12 cellular contexts compared by ENCODE assay signal in the genomic region with DNA sequence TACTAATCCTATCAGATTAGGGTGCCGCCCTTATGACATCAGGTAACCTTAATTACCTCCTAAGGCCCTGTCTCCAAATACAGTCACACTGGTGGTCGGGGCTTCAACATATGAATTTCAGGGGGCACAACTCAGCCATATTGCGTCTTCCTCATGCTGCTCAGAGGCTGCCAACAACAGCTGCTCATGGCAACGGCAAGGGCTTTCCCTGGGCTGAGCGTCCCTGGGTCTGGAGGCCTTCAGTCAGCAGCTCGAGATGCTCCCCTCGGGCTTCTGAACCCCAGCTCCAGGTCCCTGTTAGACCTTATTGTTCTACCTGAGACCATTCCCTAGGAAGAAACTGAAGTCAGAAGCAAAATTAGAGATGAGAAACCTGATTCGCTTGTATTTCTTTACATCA.
DNase-seq lines count a peak whose midpoint lies in the region; ATAC-seq and TF ChIP-seq lines count a peak whose summit lies in the region.
"Had no signal": no experiment of that assay in that cellular context is flagged by ENCODE, and none has a peak within 500 bp of the region (broad histone marks: within the 10 kb centered on the region; RNA-seq: fewer than 3 reads in every experiment).

No MANE protein-coding gene starts in this region.

- H3K56ac ChIP-seq in H9 (ENCODE audit: insufficient read length, low read depth, low read length): no peak overlapping the region

- H4K20me1 ChIP-seq in H9 (ENCODE audit: control insufficient read depth, insufficient read depth, insufficient read length): no peaks in the 10 kb centered on the region
- H4K20me1 ChIP-seq in SK-N-SH (ENCODE audit: insufficient read depth): no peaks in the 10 kb centered on the region

- no peak for TF ChIP-seq EP300 in sigmoid colon (IDR thresholded peaks at IDR 0.05)
- TF ChIP-seq EP300 in SK-N-SH (IDR thresholded peaks at IDR 0.05; ENCODE audit: borderline replicate concordance in 1 of 2, low read depth in 1 of 2, low read length in 1 of 2): no peak

- H3K79me2 ChIP-seq in H9 (ENCODE audit: insufficient read depth, low read length) (no peaks in the 10 kb centered on the region), SK-N-SH (ENCODE audit: insufficient read depth) (no peaks in the 10 kb centered on the region)

- no peaks in the 10 kb centered on the region for H3K36me3 ChIP-seq in sigmoid colon
- H3K36me3 ChIP-seq in SK-N-SH (replicated peaks in 1 of 2; ENCODE audit: control insufficient read depth in 1 of 2, insufficient read depth in 2 of 2, low read length in 1 of 2): no peaks in the 10 kb centered on the region

- H3K18ac ChIP-seq in H9 (ENCODE audit: insufficient read length, low read depth, low read length): no peak overlapping the region

- H3K79me1 ChIP-seq in H9 (ENCODE audit: insufficient read depth, low read depth, low read length, poor library complexity, severe bottlenecking): no peaks in the 10 kb centered on the region

- intact Hi-C loops in sigmoid colon (cut with DNase I): no loop called here

- H3K9me2 ChIP-seq in SK-N-SH: no peaks in the 10 kb centered on the region

- H4K5ac ChIP-seq in H9 (ENCODE audit: insufficient read length, low read depth, low read length): no peak overlapping the region

- H3K4me3 Mint-ChIP-seq in H9: no peak overlapping the region
- H3K4me3 Mint-ChIP-seq: B cell; CD4-positive, alpha-beta T cell had no signal

- TF ChIP-seq CTCF in H9 (conservative IDR thresholded peaks at IDR 0.05) (no peak), sigmoid colon (IDR thresholded peaks at IDR 0.05) (no peak), SK-N-SH (IDR thresholded peaks at IDR 0.05) (no peak)

- H3K9me3 ChIP-seq in H9 (ENCODE audit: control insufficient read depth, low read depth, low read length): no peaks in the 10 kb centered on the region
- H3K9me3 ChIP-seq in sigmoid colon: no peaks in the 10 kb centered on the region
- no peaks in the 10 kb centered on the region for H3K9me3 ChIP-seq in SK-N-SH

- H3K4me3 ChIP-seq in sigmoid colon (no peak overlapping the region), SK-N-SH (ENCODE audit: low read depth in 2 of 2, low read length in 1 of 2) (no peak overlapping the region)

- H2BK120ac ChIP-seq in H9 (ENCODE audit: low read depth, low read length, poor library complexity, severe bottlenecking): no peak overlapping the region

- peaks cover 0 to 4% (median 2%) of the 10 kb centered on the region in 3 experiments; a peak in 4 of 7 replicates for H3K36me3 Mint-ChIP-seq in H9 (ENCODE audit: insufficient read depth in 1 of 3, low read depth in 3 of 3)

- no peak overlapping the region for H3K4me2 ChIP-seq in H9 (ENCODE audit: insufficient read depth, insufficient read length, low read length)
- no peak overlapping the region for H3K4me2 ChIP-seq in SK-N-SH

- H3F3A ChIP-seq in SK-N-SH (replicated peaks; ENCODE audit: insufficient read depth): no peaks in the 10 kb centered on the region

- H2BK15ac ChIP-seq in H9 (ENCODE audit: low read depth, low read length): no peak overlapping the region

- H2AFZ ChIP-seq in H9 (ENCODE audit: low read length) (no peak overlapping the region), SK-N-SH (ENCODE audit: low read depth) (no peak overlapping the region)

- no CpG with 5 or more reads among the region's 8 CpGs for WGBS in H9 (ENCODE audit: extremely low coverage, insufficient read length, low lambda C conversion rate)
- WGBS in sigmoid colon, 2 donors: 59 to 70% methylated on average over 8 of the region's 8 CpGs
- 18% methylated on average over 7 of the region's 8 CpGs for WGBS in SK-N-SH (ENCODE audit: low lambda C conversion rate)

- H3K9ac ChIP-seq in H9 (ENCODE audit: extremely low read depth, insufficient read length, low read length) (no peak overlapping the region), SK-N-SH (no peak overlapping the region)

- no peaks in the 10 kb centered on the region for H3K23me2 ChIP-seq in H9 (ENCODE audit: insufficient read length, low read depth, low read length, poor library complexity, severe bottlenecking)

- no peak overlapping the region for H2BK20ac ChIP-seq in H9 (ENCODE audit: low read depth, low read length, poor library complexity, severe bottlenecking)

- no peak for TF ChIP-seq RAD21 in SK-N-SH (IDR thresholded peaks at IDR 0.05; ENCODE audit: low read length)

- no peak overlapping the region; a peak in 1 of 7 replicates for H3K27ac Mint-ChIP-seq in H9
- H3K27ac Mint-ChIP-seq: B cell; CD4-positive, alpha-beta T cell had no signal

- no peak overlapping the region for H3K23ac ChIP-seq in H9 (ENCODE audit: insufficient read length, low read depth, low read length)

- H4K8ac ChIP-seq in H9 (replicated peaks; ENCODE audit: insufficient read length, low read depth, low read length): no peak overlapping the region

- no peak overlapping the region for H2AK5ac ChIP-seq in H9 (ENCODE audit: insufficient read length, low read length)

- no peak overlapping the region for H3T11ph ChIP-seq in H9 (ENCODE audit: low read length)

- peaks cover 5 to 7% of the 10 kb centered on the region in 2 experiments for H3K9me3 Mint-ChIP-seq in H9
- H3K9me3 Mint-ChIP-seq: CD4-positive, alpha-beta T cell had no signal

- H3K27me3 ChIP-seq in H9 (ENCODE audit: insufficient read depth, low read length): no peaks in the 10 kb centered on the region; the same call in 1 of the 2 replicates
- H3K27me3 ChIP-seq in sigmoid colon: no peaks in the 10 kb centered on the region
- no peaks in the 10 kb centered on the region for H3K27me3 ChIP-seq in SK-N-SH (ENCODE audit: insufficient read depth)

- ATAC-seq in SK-N-SH treated with all-trans-retinoic acid at 6 μM for 48 hours: no peak

- no peak overlapping the region for H3K27ac ChIP-seq in H9 (ENCODE audit: insufficient read length, low read depth, low read length)
- H3K27ac ChIP-seq in sigmoid colon: no peak overlapping the region
- no peak overlapping the region for H3K27ac ChIP-seq in SK-N-SH (ENCODE audit: low read depth in 2 of 2, low read length in 1 of 2)

- CTCF ChIA-PET in SK-N-SH (lab: Yijun Ruan, JAX): no interaction called here

- H3K27me3 Mint-ChIP-seq in H9 (ENCODE audit: low read depth): peaks cover 10% of the 10 kb centered on the region; the same call in 1 of the 2 replicates

- no peak overlapping the region for H4K91ac ChIP-seq in H9 (ENCODE audit: insufficient read length, low read depth, low read length)

- DNase-seq in H9 (no peak), NCI-H82 (lab: John Stamatoyannopoulos, UW) (peak; percentile 93), mesenteric fat pad (ENCODE audit: low spot score) (peak; percentile 84), sigmoid colon (peak; percentile 41), NCI-H2107 treated with DMSO at 0.1 percent for 48 hours (lab: John Stamatoyannopoulos, UW; ENCODE audit: unreplicated experiment) (no peak), SK-N-SH (no peak)
- DNase-seq: C1 segment of cervical spinal cord; Calu3; CD4-positive, alpha-beta T cell; DMS 273 treated with DMSO at 0.1 percent for 48 hours had no signal

- POLR2A ChIA-PET in SK-N-SH (lab: Yijun Ruan, JAX): no interaction called here

- no peak overlapping the region for H3K4ac ChIP-seq in H9 (ENCODE audit: low read depth, low read length)

- peak overlapping the region; percentile 24; the same call in 1 of the 2 replicates for H3K14ac ChIP-seq in H9 (ENCODE audit: insufficient read depth, low read length)

- H2BK5ac ChIP-seq in H9 (ENCODE audit: insufficient read length, low read length): no peak overlapping the region

- H3K4me1 Mint-ChIP-seq in H9: peaks cover 11 to 13% of the 10 kb centered on the region in 2 experiments
- H3K4me1 Mint-ChIP-seq: B cell had no signal

- H2BK12ac ChIP-seq in H9 (ENCODE audit: insufficient read length, low read depth, low read length): no peak overlapping the region

- H3K4me1 ChIP-seq in H9 (ENCODE audit: insufficient read depth, low read length): no peaks in the 10 kb centered on the region
- H3K4me1 ChIP-seq in sigmoid colon: no peaks in the 10 kb centered on the region
- H3K4me1 ChIP-seq in SK-N-SH (ENCODE audit: control insufficient read depth in 1 of 2, insufficient read depth in 2 of 2, low read depth in 1 of 2, low read length in 1 of 2): no peaks in the 10 kb centered on the region; a peak in 1 of 4 replicates

- no peak for TF ChIP-seq POLR2A in sigmoid colon (IDR thresholded peaks at IDR 0.05)

TF ChIP-seq in SK-N-SH treated with all-trans-retinoic acid at 6 μM for 48 hours, 23 proteins besides CTCF, POLR2A, EP300 and RAD21:
- no peak for TF ChIP-seq RARB (CRISPR knock-in tag; IDR thresholded peaks at IDR 0.05)
- TF ChIP-seq ZFP3 (CRISPR knock-in tag; IDR thresholded peaks at IDR 0.05): no peak
- no peak for TF ChIP-seq ZFP30 (CRISPR knock-in tag; IDR thresholded peaks at IDR 0.05)
- no peak for TF ChIP-seq OSR1 (CRISPR knock-in tag; IDR thresholded peaks at IDR 0.05)

TF ChIP-seq in SK-N-SH, 30 proteins besides CTCF, POLR2A, EP300 and RAD21 (continues in another document):
- no peak for TF ChIP-seq CHD2 (IDR thresholded peaks at IDR 0.05; ENCODE audit: low read length, partially characterized antibody)
- no peak for TF ChIP-seq YY1 (IDR thresholded peaks at IDR 0.05; ENCODE audit: low read depth)
- TF ChIP-seq RXRA (IDR thresholded peaks at IDR 0.05; ENCODE audit: borderline replicate concordance, low read depth): no peak
- no peak for TF ChIP-seq RCOR1 (IDR thresholded peaks at IDR 0.05; ENCODE audit: low read length)
- TF ChIP-seq, protein P1, sequence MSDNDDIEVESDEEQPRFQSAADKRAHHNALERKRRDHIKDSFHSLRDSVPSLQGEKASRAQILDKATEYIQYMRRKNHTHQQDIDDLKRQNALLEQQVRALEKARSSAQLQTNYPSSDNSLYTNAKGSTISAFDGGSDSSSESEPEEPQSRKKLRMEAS (IDR thresholded peaks at IDR 0.05; ENCODE audit: low read depth): no peak
- no peak for TF ChIP-seq FOXJ3 (CRISPR knock-in tag; IDR thresholded peaks at IDR 0.05)

Comparison
In these comparisons a context has a peak if more than half of its experiments do, and no peak if none do; other contexts are left out.
1. DNase-seq: peak in NCI-H82 (single experiment), mesenteric fat pad (single experiment) and sigmoid colon (single experiment); none in H9 (single experiment), NCI-H2107 treated with DMSO at 0.1 percent for 48 hours (single experiment) and SK-N-SH (single experiment).